15 cellular contexts compared by ENCODE assay signal in the genomic region with DNA sequence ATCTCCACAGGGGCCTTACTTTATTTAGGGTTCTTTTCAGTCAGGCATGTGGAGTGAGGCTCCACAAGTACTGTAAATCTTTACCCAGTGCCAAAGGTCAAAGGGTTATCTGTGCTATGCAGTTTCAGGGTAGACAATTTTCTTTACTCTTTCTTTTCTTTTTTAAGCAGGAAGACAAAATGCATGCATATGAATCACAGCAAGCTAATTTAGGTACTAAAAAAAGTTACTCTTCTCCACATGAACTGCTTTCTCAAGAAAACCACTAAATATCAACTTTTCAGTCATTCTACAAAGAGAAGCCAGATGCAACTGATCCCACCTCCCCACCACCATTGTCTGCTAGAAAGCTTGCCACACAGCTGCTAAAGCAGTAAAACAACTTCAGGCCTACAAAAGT.
DNase-seq lines count a peak whose midpoint lies in the region; ATAC-seq and TF ChIP-seq lines count a peak whose summit lies in the region.
"Had no signal": no experiment of that assay in that cellular context is flagged by ENCODE, and none has a peak within 500 bp of the region (broad histone marks: within the 10 kb centered on the region; RNA-seq: fewer than 3 reads in every experiment).

No MANE protein-coding gene starts in this region.

- H3K9me3 ChIP-seq in HEK293 (ENCODE audit: control insufficient read depth, insufficient read depth, low read depth, low read length) (no peaks in the 10 kb centered on the region), NT2/D1 (ENCODE audit: insufficient read depth, low read length) (no peaks in the 10 kb centered on the region), neural progenitor cell (ENCODE audit: low read depth) (no peaks in the 10 kb centered on the region), MG63 (no peaks in the 10 kb centered on the region)
- H3K9me3 ChIP-seq: thyroid gland had no signal

- H3K4me3 ChIP-seq in HEK293 (ENCODE audit: low read depth, low read length): no peak overlapping the region
- H3K4me3 ChIP-seq in NT2/D1 (ENCODE audit: insufficient read length, low read depth): no peak overlapping the region
- H3K4me3 ChIP-seq in neural progenitor cell: peak overlapping the region; percentile 18
- H3K4me3 ChIP-seq in MG63: no peak overlapping the region
- H3K4me3 ChIP-seq: thyroid gland had no signal

- H3K9me3 Mint-ChIP-seq in neural progenitor cell: peaks cover 2% of the 10 kb centered on the region
- H3K9me3 Mint-ChIP-seq: effector memory CD8-positive, alpha-beta T cell had no signal

- peak overlapping the region; percentile 12 for H3K4me3 Mint-ChIP-seq in neural progenitor cell
- H3K4me3 Mint-ChIP-seq: effector memory CD8-positive, alpha-beta T cell had no signal

- POLR2A ChIA-PET in HEK293 (lab: Yijun Ruan, JAX): no interaction called here

- H3K27me3 Mint-ChIP-seq in neural progenitor cell (ENCODE audit: insufficient read depth, low read depth): peaks cover 10% of the 10 kb centered on the region

- peaks cover 29% of the 10 kb centered on the region for H4K20me1 ChIP-seq in neural progenitor cell (ENCODE audit: low read depth)

- no peak for ATAC-seq in GM19395 (IDR thresholded peaks at IDR 0.05; ENCODE audit: unreplicated experiment)
- ATAC-seq in HG02610 (IDR thresholded peaks at IDR 0.05; ENCODE audit: unreplicated experiment): no peak
- ATAC-seq: effector memory CD8-positive, alpha-beta T cell; sciatic nerve had no signal

- peaks cover 94% of the 10 kb centered on the region for H3K79me2 ChIP-seq in neural progenitor cell (ENCODE audit: low read depth)

- peaks cover 56% of the 10 kb centered on the region for H3F3A ChIP-seq in neural progenitor cell (ENCODE audit: low read depth)

- H3K9ac ChIP-seq in NT2/D1 (ENCODE audit: insufficient read length, low read depth) (no peak overlapping the region), neural progenitor cell (no peak overlapping the region)

- peaks cover 62% of the 10 kb centered on the region for H3K4me1 Mint-ChIP-seq in neural progenitor cell

- H2AFZ ChIP-seq in neural progenitor cell (replicated peaks): no peak overlapping the region

- H3K4me2 ChIP-seq in neural progenitor cell: peak overlapping the region; percentile 68

- TF ChIP-seq CTCF in HEK293 (tag by site-specific recombination; IDR thresholded peaks at IDR 0.05) (no peak), neural progenitor cell (IDR thresholded peaks at IDR 0.05) (no peak)

- peak overlapping the region; percentile 86 for H3K27ac Mint-ChIP-seq in neural progenitor cell
- H3K27ac Mint-ChIP-seq: effector memory CD8-positive, alpha-beta T cell had no signal

- DNase-seq in NT2/D1 (ENCODE audit: low read depth, low spot score) (peak; percentile 30), fibroblast of peridontal ligament (ENCODE audit: extremely low read depth) (peak; percentile 54), neural progenitor cell (ENCODE audit: low spot score) (peak; percentile 65), MG63 (no peak)
- no peak for DNase-seq in stimulated activated CD4-positive, alpha-beta T cell treated with anti-CD3 and anti-CD28 coated beads, Interleukin-4, amount 100 ng/mL, for 4 hours
- DNase-seq: amygdala; effector memory CD8-positive, alpha-beta T cell; hippocampal formation; NCI-H1417; SHP77; thyroid gland had no signal

- H3K27ac ChIP-seq in HEK293 (ENCODE audit: extremely low read depth, low read depth, low read length): 0 out of 2 replicates have a peak overlapping the region, but pooled peaks have one; percentile 25
- peak overlapping the region; percentile 74 for H3K27ac ChIP-seq in neural progenitor cell
- H3K27ac ChIP-seq: thyroid gland had no signal

- CTCF ChIA-PET in HEK293 (lab: Yijun Ruan, JAX): interaction anchor here (0.7 kb wide), 1 partner anchor 11 kb away, joined by 3 read pairs; no protein-coding TSS in a partner anchor

- H3K36me3 Mint-ChIP-seq in neural progenitor cell: peaks cover 36% of the 10 kb centered on the region

- H3K27me3 ChIP-seq in NT2/D1 (ENCODE audit: insufficient read depth, insufficient read length): no peaks in the 10 kb centered on the region
- no peaks in the 10 kb centered on the region for H3K27me3 ChIP-seq in neural progenitor cell
- no peaks in the 10 kb centered on the region for H3K27me3 ChIP-seq in MG63
- H3K27me3 ChIP-seq: thyroid gland had no signal

- H3K36me3 ChIP-seq in HEK293 (ENCODE audit: control insufficient read depth in 2 of 2, insufficient read depth in 1 of 2, low read length in 2 of 2): no peaks in the 10 kb centered on the region; a peak in 1 of 3 replicates
- no peaks in the 10 kb centered on the region for H3K36me3 ChIP-seq in NT2/D1 (ENCODE audit: insufficient read depth, insufficient read length, low read length)
- H3K36me3 ChIP-seq in neural progenitor cell: peaks cover 8% of the 10 kb centered on the region
- no peaks in the 10 kb centered on the region for H3K36me3 ChIP-seq in MG63
- H3K36me3 ChIP-seq: thyroid gland had no signal

- peaks cover 20% of the 10 kb centered on the region for H3K4me1 ChIP-seq in HEK293 (ENCODE audit: control insufficient read depth, insufficient read depth, low read length)
- H3K4me1 ChIP-seq in NT2/D1 (ENCODE audit: insufficient read depth, insufficient read length): no peaks in the 10 kb centered on the region
- peaks cover 41% of the 10 kb centered on the region for H3K4me1 ChIP-seq in neural progenitor cell

TF ChIP-seq in HEK293, 187 proteins besides CTCF, POLR2A, EP300 and RAD21:
- TF ChIP-seq EGR2 (tag by site-specific recombination; IDR thresholded peaks at IDR 0.05; ENCODE audit: low read depth) (no peak), SCRT1 (tag by site-specific recombination; IDR thresholded peaks at IDR 0.05; ENCODE audit: borderline replicate concordance) (peak; percentile 54), SCRT2 (tag by site-specific recombination; IDR thresholded peaks at IDR 0.05) (peak; percentile 45; the same call in 1 of the 2 replicates), ZBTB17 (tag by site-specific recombination; IDR thresholded peaks at IDR 0.05) (peak; percentile 38), ZXDB (tag by site-specific recombination; IDR thresholded peaks at IDR 0.05) (0 out of 2 replicates have a peak, but pooled peaks have one; percentile 16), ZIC2 (tag by site-specific recombination; IDR thresholded peaks at IDR 0.05) (peak; percentile 58), BCL11B (tag by site-specific recombination; IDR thresholded peaks at IDR 0.05; ENCODE audit: low read depth) (no peak), FEZF1 (tag by site-specific recombination; IDR thresholded peaks at IDR 0.05) (peak; percentile 76)
- TF ChIP-seq, protein P1, sequence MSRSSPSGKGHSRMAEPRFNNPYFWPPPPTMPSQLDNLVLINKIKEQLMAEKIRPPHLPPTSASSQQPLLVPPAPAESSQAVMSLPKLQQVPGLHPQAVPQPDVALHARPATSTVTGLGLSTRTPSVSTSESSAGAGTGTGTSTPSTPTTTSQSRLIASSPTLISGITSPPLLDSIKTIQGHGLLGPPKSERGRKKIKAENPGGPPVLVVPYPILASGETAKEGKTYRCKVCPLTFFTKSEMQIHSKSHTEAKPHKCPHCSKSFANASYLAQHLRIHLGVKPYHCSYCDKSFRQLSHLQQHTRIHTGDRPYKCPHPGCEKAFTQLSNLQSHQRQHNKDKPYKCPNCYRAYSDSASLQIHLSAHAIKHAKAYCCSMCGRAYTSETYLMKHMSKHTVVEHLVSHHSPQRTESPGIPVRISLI (tag by site-specific recombination; IDR thresholded peaks at IDR 0.05): no peak
- TF ChIP-seq, protein P2, sequence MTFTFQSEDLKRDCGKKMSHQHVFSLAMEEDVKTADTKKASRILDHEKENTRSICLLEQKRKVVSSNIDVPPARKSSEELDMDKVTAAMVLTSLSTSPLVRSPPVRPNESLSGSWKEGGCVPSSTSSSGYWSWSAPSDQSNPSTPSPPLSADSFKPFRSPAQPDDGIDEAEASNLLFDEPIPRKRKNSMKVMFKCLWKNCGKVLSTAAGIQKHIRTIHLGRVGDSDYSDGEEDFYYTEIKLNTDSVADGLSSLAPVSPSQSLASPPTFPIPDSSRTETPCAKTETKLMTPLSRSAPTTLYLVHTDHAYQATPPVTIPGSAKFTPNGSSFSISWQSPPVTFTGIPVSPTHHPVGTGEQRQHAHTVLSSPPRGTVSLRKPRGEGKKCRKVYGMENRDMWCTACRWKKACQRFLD (tag by site-specific recombination; IDR thresholded peaks at IDR 0.05): no peak
- TF ChIP-seq, protein P3, sequence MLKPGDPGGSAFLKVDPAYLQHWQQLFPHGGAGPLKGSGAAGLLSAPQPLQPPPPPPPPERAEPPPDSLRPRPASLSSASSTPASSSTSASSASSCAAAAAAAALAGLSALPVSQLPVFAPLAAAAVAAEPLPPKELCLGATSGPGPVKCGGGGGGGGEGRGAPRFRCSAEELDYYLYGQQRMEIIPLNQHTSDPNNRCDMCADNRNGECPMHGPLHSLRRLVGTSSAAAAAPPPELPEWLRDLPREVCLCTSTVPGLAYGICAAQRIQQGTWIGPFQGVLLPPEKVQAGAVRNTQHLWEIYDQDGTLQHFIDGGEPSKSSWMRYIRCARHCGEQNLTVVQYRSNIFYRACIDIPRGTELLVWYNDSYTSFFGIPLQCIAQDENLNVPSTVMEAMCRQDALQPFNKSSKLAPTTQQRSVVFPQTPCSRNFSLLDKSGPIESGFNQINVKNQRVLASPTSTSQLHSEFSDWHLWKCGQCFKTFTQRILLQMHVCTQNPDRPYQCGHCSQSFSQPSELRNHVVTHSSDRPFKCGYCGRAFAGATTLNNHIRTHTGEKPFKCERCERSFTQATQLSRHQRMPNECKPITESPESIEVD (tag by site-specific recombination; IDR thresholded peaks at IDR 0.05): peak; percentile 96

Comparison
In these comparisons a context has a peak if more than half of its experiments do, and no peak if none do; other contexts are left out.
1. DNase-seq: peak in NT2/D1 (single experiment), fibroblast of peridontal ligament (single experiment) and neural progenitor cell (single experiment); none in MG63 (single experiment) and stimulated activated CD4-positive, alpha-beta T cell treated with anti-CD3 and anti-CD28 coated beads, Interleukin-4, amount 100 ng/mL, for 4 hours (0 of 2).